8 cellular contexts compared by ENCODE assay signal in genomic region chr1:178724734-178725602, GRCh38. TPM values are rescaled to one million over a fixed set of nuclear protein-coding genes. Genes with fewer than 3 reads are reported as not detected.
DNase-seq lines count a peak whose midpoint lies in the region; ATAC-seq and TF ChIP-seq lines count a peak whose summit lies in the region.

Gene RALGPS2, plus strand, starts transcription at chr1:178725244. Its CDS starts 51,521 bp downstream, at chr1:178776765.

- peak within 1 kb of the TSS; percentile 78 to 92 for H3K9ac ChIP-seq in mucosa of rectum (ENCODE audit: low read depth in 1 of 2, low read length in 2 of 2)

- H3K4me1 ChIP-seq in mucosa of rectum (ENCODE audit: control insufficient read depth in 2 of 2, insufficient read depth in 2 of 2, low read length in 2 of 2) = peaks cover 3 to 9% of the 10 kb centered on the region in 2 donors

- no peaks in the 10 kb centered on the region for H3K9me3 ChIP-seq in mucosa of rectum (ENCODE audit: control insufficient read depth in 2 of 2, low read length in 2 of 2)

- ATAC-seq in GM19324 (IDR thresholded peaks at IDR 0.05; ENCODE audit: low FRiP score, unreplicated experiment) (peak; percentile 77), HG03457 (IDR thresholded peaks at IDR 0.05; ENCODE audit: unreplicated experiment) (peak; percentile 53)

- H3K27ac ChIP-seq in mucosa of rectum (ENCODE audit: low read depth in 2 of 2, low read length in 2 of 2) = peak within 1 kb of the TSS; percentile 89 to 91

- no peaks in the 10 kb centered on the region for H3K36me3 ChIP-seq in mucosa of rectum (ENCODE audit: control insufficient read depth in 2 of 2, insufficient read depth in 2 of 2, low read length in 2 of 2)

- H3K27me3 ChIP-seq in mucosa of rectum (ENCODE audit: control insufficient read depth in 2 of 2, insufficient read depth in 2 of 2, low read length in 2 of 2) = no peaks in the 10 kb centered on the region

- DNase-seq in C1 segment of cervical spinal cord (lab: John Stamatoyannopoulos, UW) (peak in 13 of 14 donors; percentile 18 to 67 (median 46)), NOMO-1 treated with DMSO at 0.1 percent for 48 hours (lab: John Stamatoyannopoulos, UW; ENCODE audit: unreplicated experiment) (peak; percentile 74), epithelial cell of proximal tubule (ENCODE audit: low read depth) (no peak)
- peak; percentile 71 for DNase-seq in activated T-cell treated with anti-CD3 and anti-CD28 coated beads, Interleukin-2, amount 50 U/mL, for 1 hour
- peak; percentile 23 to 28 for DNase-seq in stimulated activated CD8-positive, alpha-beta memory T cell treated with anti-CD3 and anti-CD28 coated beads, Interleukin-7, amount 100 ng/mL, for 1 hour (ENCODE audit: low read depth in 2 of 2)

- peak within 1 kb of the TSS; percentile 80 for H3K4me3 ChIP-seq in epithelial cell of proximal tubule (ENCODE audit: low read depth, low read length)
- H3K4me3 ChIP-seq in mucosa of rectum (ENCODE audit: low read length in 2 of 2) = peak within 1 kb of the TSS; percentile 88 to 93

- no peak for TF ChIP-seq CTCF in epithelial cell of proximal tubule (conservative IDR thresholded peaks at IDR 0.05; ENCODE audit: low read depth, low read length)

RNA-seq across cellular contexts. Expression of gene RALGPS2, which starts in this region (rescaled TPM):
- 14.5 and 15.0 TPM in 2 replicates for total RNA-seq in epithelial cell of proximal tubule
